8 cellular contexts compared by ENCODE assay signal in the genomic region with DNA sequence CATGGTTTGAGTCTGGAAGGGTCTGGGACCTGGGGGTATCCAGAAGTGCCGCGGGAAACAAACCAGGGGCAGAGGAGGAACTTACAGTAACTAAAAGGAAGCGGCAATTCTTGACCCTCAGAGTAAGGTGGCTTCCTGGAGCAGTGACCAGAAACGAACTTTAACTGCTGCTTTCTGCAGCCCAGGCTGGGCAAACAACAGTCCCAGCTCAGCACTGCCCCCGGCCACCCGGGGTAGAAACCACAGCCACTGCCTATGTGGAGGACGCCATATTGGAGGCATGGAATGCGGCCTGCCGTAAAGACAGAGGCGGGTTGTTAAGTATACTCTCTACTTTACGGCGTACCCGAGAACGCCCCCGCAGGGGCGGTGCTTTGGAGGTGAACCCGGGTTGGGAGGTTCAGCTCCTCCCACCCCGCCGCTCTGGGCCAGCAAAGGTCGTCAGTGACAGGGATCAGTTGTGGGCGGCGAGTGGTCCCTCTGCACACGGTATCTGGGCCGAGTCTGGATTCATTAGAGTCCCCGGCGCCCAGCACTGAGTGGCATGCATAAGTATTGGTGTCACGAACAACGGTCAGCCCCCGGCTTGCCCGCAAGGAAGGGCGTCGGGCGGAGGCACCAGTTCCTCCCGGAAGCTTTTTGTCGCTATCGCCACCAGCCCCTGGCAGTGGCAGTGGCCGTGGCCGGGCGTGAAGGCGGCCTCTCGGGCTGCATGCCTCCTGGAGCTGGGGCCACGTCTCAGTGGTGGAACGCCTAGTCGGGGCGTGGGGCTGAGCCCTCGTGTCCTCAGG. TPM values are rescaled to one million over a fixed set of nuclear protein-coding genes. Genes with fewer than 3 reads are reported as not detected.
DNase-seq lines count a peak whose midpoint lies in the region; ATAC-seq and TF ChIP-seq lines count a peak whose summit lies in the region.

A gene with protein sequence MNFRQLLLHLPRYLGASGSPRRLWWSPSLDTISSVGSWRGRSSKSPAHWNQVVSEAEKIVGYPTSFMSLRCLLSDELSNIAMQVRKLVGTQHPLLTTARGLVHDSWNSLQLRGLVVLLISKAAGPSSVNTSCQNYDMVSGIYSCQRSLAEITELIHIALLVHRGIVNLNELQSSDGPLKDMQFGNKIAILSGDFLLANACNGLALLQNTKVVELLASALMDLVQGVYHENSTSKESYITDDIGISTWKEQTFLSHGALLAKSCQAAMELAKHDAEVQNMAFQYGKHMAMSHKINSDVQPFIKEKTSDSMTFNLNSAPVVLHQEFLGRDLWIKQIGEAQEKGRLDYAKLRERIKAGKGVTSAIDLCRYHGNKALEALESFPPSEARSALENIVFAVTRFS (minus strand): TSS at position 282 of the 791 bp plus-strand sequence. CDS start 279 bp downstream, at position 3.

- no peaks in the 10 kb centered on the region for H3K27me3 ChIP-seq in cardiac muscle cell
- H3K27me3 ChIP-seq in parathyroid adenoma (ENCODE audit: control insufficient read depth, insufficient read depth, low read length): no peaks in the 10 kb centered on the region
- no peaks in the 10 kb centered on the region for H3K27me3 ChIP-seq in transverse colon

- 1% methylated on average over 32 of the region's 46 CpGs; no CpG with 5 or more reads in 1 of the 2 donors for WGBS in transverse colon (ENCODE audit: low coverage in 1 of 2), 2 donors

- peak; percentile 95 for ATAC-seq in HG02763 (IDR thresholded peaks at IDR 0.05; ENCODE audit: unreplicated experiment)

- peaks cover 18% of the 10 kb centered on the region for H3K4me1 ChIP-seq in cardiac muscle cell (ENCODE audit: low read depth)
- no peaks in the 10 kb centered on the region for H3K4me1 ChIP-seq in parathyroid adenoma
- H3K4me1 ChIP-seq in transverse colon: peaks cover 0 to 16% (median 5%) of the 10 kb centered on the region in 4 donors

- TF ChIP-seq CTCF in GM12874 (IDR thresholded peaks at IDR 0.05; ENCODE audit: insufficient read depth, low read depth, low read length) (peak; percentile 53), cardiac muscle cell (IDR thresholded peaks at IDR 0.05; ENCODE audit: low read depth, low read length) (peak; percentile 57), parathyroid adenoma (IDR thresholded peaks at IDR 0.05) (peak; percentile 59), transverse colon (IDR thresholded peaks at IDR 0.05) (peak in 4 of 5 experiments; percentile 17 to 55 (median 30))

- H3K4me3 ChIP-seq in cardiac muscle cell (peak within 1 kb of the TSS; percentile 95), parathyroid adenoma (ENCODE audit: low read depth, low read length) (peak within 1 kb of the TSS; percentile 78), transverse colon (peak within 1 kb of the TSS; percentile 75 to 96 (median 82))

- peak within 1 kb of the TSS; percentile 84 for H3K27ac ChIP-seq in cardiac muscle cell
- H3K27ac ChIP-seq in parathyroid adenoma: peak within 1 kb of the TSS; percentile 75
- H3K27ac ChIP-seq in transverse colon: peak within 1 kb of the TSS; percentile 87 to 91 (median 89)

- peak within 1 kb of the TSS; percentile 87 for H2AFZ ChIP-seq in parathyroid adenoma

- TF ChIP-seq POLR2A in transverse colon (IDR thresholded peaks at IDR 0.05): peak; percentile 91

- TF ChIP-seq EP300 in transverse colon (IDR thresholded peaks at IDR 0.05; ENCODE audit: low read depth): no peak

- peak; percentile 97 to 98 (median 98) for DNase-seq in NCI-H1417 (lab: John Stamatoyannopoulos, UW)
- peak; percentile 91 to 97 for DNase-seq in SW 1271 (lab: John Stamatoyannopoulos, UW)
- DNase-seq in activated naive CD8-positive, alpha-beta T cell treated with anti-CD3 and anti-CD28 coated beads, Interleukin-2, amount 50 U/mL, for 16 hours (ENCODE audit: low read depth, low spot score): peak; percentile 97
- DNase-seq in cardiac muscle cell (ENCODE audit: low read depth in 1 of 2, low spot score in 1 of 2): peak; percentile 97 to 98
- peak; percentile 99 for DNase-seq in transverse colon

- peak within 1 kb of the TSS; percentile 63 for H3K4me2 ChIP-seq in parathyroid adenoma (ENCODE audit: low read length)

- intact Hi-C loops in transverse colon (cut with DNase I; ENCODE audit: low total_unique reads): no loop called here

- H3K9ac ChIP-seq in parathyroid adenoma: peak within 1 kb of the TSS; percentile 41

- peaks cover 4% of the 10 kb centered on the region for H3K79me2 ChIP-seq in parathyroid adenoma

- in situ Hi-C loops in transverse colon (cut with MboI; ENCODE audit: low pct_ligation_motif_present in 1 of 4, low pct_unique_long_range_greater_than_20kb in 1 of 4, low sequenced_read_pairs in 3 of 4): no loop called here

- H3K36me3 ChIP-seq in cardiac muscle cell (no peaks in the 10 kb centered on the region), parathyroid adenoma (ENCODE audit: control insufficient read depth, insufficient read depth, low read length) (no peaks in the 10 kb centered on the region), transverse colon (no peaks in the 10 kb centered on the region)

- H3K9me3 ChIP-seq in cardiac muscle cell (ENCODE audit: low read depth) (no peaks in the 10 kb centered on the region), parathyroid adenoma (ENCODE audit: control insufficient read depth, low read length) (peaks cover 2% of the 10 kb centered on the region), transverse colon (no peaks in the 10 kb centered on the region)

RNA-seq across cellular contexts. Expression of the gene that starts here (rescaled TPM):
- total RNA-seq in cardiac muscle cell (12.3 and 18.0 TPM in 2 replicates), transverse colon (10 to 100 TPM in 3 of 4 donors, 1 to 10 TPM in 1; 3.0 to 32.5 (median 15.6) TPM)
- polyA plus RNA-seq in cardiac muscle cell: 19.4 and 32.9 TPM in 2 replicates

Comparison
In these comparisons a context has a peak if more than half of its experiments do, and no peak if none do; other contexts are left out.
1. Peak in every context shown above with its lines: DNase-seq, ATAC-seq, H3K4me3 ChIP-seq and H3K27ac ChIP-seq.